19 cellular contexts compared by ENCODE assay signal in the genomic region with DNA sequence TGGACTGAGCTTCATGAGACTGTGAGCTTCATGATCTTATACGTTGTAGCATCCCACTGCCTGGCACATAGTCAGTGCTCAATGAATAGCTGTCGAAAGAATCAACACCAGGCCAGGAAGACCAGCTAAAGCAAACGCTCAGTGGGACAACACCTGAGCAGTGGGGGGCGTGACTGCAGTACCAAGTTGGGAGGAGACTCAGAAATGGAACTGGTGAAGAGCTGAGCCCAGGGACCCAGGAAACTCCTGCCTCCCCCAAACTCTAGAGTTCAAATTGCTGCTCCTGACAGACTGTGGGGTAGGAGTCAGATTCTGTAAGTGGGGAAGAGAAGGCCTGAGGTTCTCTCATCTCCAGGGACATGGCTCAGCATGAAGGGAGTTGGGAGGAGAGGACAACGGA. TPM values are rescaled to one million over a fixed set of nuclear protein-coding genes. Genes with fewer than 3 reads are reported as not detected.
A peak's percentile ranks its signal among the peaks of the same experiment; 100 is the strongest.
DNase-seq lines count a peak whose midpoint lies in the region; TF ChIP-seq lines count a peak whose summit lies in the region.
"Had no signal": no experiment of that assay in that cellular context is flagged by ENCODE, and none has a peak within 500 bp of the region (broad histone marks: within the 10 kb centered on the region; RNA-seq: fewer than 3 reads in every experiment).

No MANE protein-coding gene starts in this region.

- no peak for TF ChIP-seq CTCF in nephron progenitor cell (IDR thresholded peaks at IDR 0.05)
- no peak for TF ChIP-seq CTCF in progenitor cell of endocrine pancreas (IDR thresholded peaks at IDR 0.05; ENCODE audit: unreplicated experiment)

- H3K4me3 Mint-ChIP-seq in nephron progenitor cell (no peak overlapping the region), progenitor cell of endocrine pancreas (ENCODE audit: low read depth) (no peak overlapping the region)
- H3K4me3 Mint-ChIP-seq: CD14-positive monocyte; CD4-positive, alpha-beta T cell; CD8-positive, alpha-beta memory T cell; GM23338; H9 had no signal

- H3K27ac Mint-ChIP-seq in nephron progenitor cell (peak overlapping the region; percentile 4), progenitor cell of endocrine pancreas (peak overlapping the region; percentile 67)
- H3K27ac Mint-ChIP-seq: CD4-positive, alpha-beta T cell; CD8-positive, alpha-beta memory T cell; GM23338; H9 had no signal

- H3K4me1 Mint-ChIP-seq in nephron progenitor cell (no peaks in the 10 kb centered on the region), progenitor cell of endocrine pancreas (ENCODE audit: low read depth) (no peaks in the 10 kb centered on the region)
- H3K4me1 Mint-ChIP-seq: CD14-positive monocyte, GM23338, H9 had no signal

- H3K9me3 Mint-ChIP-seq in nephron progenitor cell (peaks cover 6% of the 10 kb centered on the region), progenitor cell of endocrine pancreas (ENCODE audit: low read depth) (no peaks in the 10 kb centered on the region)
- H3K9me3 Mint-ChIP-seq: CD4-positive, alpha-beta T cell; CD8-positive, alpha-beta memory T cell; GM23338; H9 had no signal

- H3K36me3 Mint-ChIP-seq in nephron progenitor cell (ENCODE audit: low read depth) (peaks cover 20% of the 10 kb centered on the region), progenitor cell of endocrine pancreas (ENCODE audit: insufficient read depth) (peaks cover 7% of the 10 kb centered on the region)

- H3K27me3 Mint-ChIP-seq in nephron progenitor cell (ENCODE audit: low read depth, poor library complexity) (peaks cover 3% of the 10 kb centered on the region), progenitor cell of endocrine pancreas (no peaks in the 10 kb centered on the region)
- H3K27me3 Mint-ChIP-seq: CD4-positive, alpha-beta T cell; CD8-positive, alpha-beta memory T cell had no signal

- peak; percentile 23 for DNase-seq in activated CD8-positive, alpha-beta memory T cell treated with anti-CD3 and anti-CD28 coated beads, Interleukin-2, amount 50 U/mL, for 48 hours
- no peak for DNase-seq in activated CD8-positive, alpha-beta memory T cell treated with anti-CD3 and anti-CD28 coated beads, Interleukin-2, amount 50 U/mL, for 4 hours
- DNase-seq in nephron progenitor cell (no peak), progenitor cell of endocrine pancreas (ENCODE audit: low spot score, unreplicated experiment) (no peak), medulla oblongata (ENCODE audit: extremely low spot score) (no peak), SKM-1 treated with dmso at 0.1 percent for 144 hours (lab: John Stamatoyannopoulos, UW; ENCODE audit: unreplicated experiment) (no peak), SIG-M5 (lab: John Stamatoyannopoulos, UW) (no peak)
- DNase-seq: 8988T; ACHN; AML-193; BE2C; CD4-positive, alpha-beta T cell; CD8-positive, alpha-beta memory T cell; DMS 273 treated with DMSO at 0.1 percent for 48 hours; DMS79 treated with DMSO at 0.1 percent for 48 hours; GF-D8; H9 had no signal

RNA-seq across cellular contexts. Expression of a gene that starts 59.3 kb away (rescaled TPM):
- total RNA-seq in progenitor cell of endocrine pancreas, result 47.3 and 50.1 TPM in 2 replicates

RNA-seq across cellular contexts. Expression of a gene that starts 59.8 kb away (rescaled TPM):
- 142 and 146 TPM in 2 replicates for total RNA-seq in progenitor cell of endocrine pancreas
